1 cellular context compared by ENCODE assay signal in the genomic region with DNA sequence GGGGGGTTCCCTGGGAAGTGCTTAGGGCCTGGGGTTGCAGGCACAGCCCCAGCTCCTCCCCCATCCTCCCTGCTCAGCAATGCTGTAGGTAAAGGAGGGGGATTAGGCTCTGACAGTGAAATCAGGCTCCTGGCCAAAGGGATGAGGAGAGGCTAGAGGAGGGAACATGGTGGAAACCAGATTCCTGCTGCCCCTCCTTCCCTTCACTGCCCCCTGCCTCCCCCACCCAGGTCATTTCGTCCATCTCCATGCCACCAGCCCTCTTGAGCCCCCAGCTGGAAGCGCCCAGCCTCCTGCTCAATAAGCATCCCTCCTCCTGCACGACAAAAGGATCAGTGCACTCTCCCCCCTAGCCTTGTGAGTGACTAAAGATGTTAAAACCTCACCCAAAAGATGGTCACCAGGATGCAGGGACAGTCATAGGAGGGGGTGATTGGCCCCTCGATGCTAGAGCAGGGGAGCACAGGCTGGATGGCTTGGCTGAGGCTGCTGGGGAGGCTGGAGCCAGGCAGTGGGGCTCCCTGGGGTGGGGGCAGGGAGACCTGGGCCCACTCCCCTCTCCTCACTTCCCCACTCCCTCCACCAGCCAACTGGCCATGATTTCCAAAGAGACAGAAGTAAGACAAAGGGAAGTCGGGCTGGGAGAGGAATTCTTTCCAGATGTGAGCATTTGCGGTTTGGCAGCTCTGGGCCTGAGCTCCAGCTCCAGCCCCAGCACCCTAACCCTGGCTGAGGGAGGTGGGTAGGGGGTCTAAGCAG.
TF ChIP-seq lines count a peak whose summit lies in the region.

No MANE protein-coding gene starts in this region.

TF ChIP-seq in HEK293, 187 proteins besides CTCF, POLR2A, EP300 and RAD21 (continued from another document):
- peak; percentile 9 for TF ChIP-seq ZBTB26 (tag by site-specific recombination; optimal IDR thresholded peaks at IDR 0.05)
- no peak for TF ChIP-seq ZNF510 (tag by site-specific recombination; IDR thresholded peaks at IDR 0.05; ENCODE audit: insufficient replicate concordance)
- no peak for TF ChIP-seq IKZF3 (tag by site-specific recombination; IDR thresholded peaks at IDR 0.05)
- peak; percentile 40; the same call in 1 of the 2 replicates for TF ChIP-seq WT1 (tag by site-specific recombination; IDR thresholded peaks at IDR 0.05)
- TF ChIP-seq, protein P1, sequence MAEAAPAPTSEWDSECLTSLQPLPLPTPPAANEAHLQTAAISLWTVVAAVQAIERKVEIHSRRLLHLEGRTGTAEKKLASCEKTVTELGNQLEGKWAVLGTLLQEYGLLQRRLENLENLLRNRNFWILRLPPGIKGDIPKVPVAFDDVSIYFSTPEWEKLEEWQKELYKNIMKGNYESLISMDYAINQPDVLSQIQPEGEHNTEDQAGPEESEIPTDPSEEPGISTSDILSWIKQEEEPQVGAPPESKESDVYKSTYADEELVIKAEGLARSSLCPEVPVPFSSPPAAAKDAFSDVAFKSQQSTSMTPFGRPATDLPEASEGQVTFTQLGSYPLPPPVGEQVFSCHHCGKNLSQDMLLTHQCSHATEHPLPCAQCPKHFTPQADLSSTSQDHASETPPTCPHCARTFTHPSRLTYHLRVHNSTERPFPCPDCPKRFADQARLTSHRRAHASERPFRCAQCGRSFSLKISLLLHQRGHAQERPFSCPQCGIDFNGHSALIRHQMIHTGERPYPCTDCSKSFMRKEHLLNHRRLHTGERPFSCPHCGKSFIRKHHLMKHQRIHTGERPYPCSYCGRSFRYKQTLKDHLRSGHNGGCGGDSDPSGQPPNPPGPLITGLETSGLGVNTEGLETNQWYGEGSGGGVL (tag by site-specific recombination; IDR thresholded peaks at IDR 0.05), result 0 out of 2 replicates have a peak, but pooled peaks have one; percentile 18
- no peak for TF ChIP-seq ZBTB44 (tag by site-specific recombination; IDR thresholded peaks at IDR 0.05)
- no peak for TF ChIP-seq ZNF596 (tag by site-specific recombination; IDR thresholded peaks at IDR 0.05)
- TF ChIP-seq ZNF324 (tag by site-specific recombination; IDR thresholded peaks at IDR 0.05), result no peak
- TF ChIP-seq, protein P2, sequence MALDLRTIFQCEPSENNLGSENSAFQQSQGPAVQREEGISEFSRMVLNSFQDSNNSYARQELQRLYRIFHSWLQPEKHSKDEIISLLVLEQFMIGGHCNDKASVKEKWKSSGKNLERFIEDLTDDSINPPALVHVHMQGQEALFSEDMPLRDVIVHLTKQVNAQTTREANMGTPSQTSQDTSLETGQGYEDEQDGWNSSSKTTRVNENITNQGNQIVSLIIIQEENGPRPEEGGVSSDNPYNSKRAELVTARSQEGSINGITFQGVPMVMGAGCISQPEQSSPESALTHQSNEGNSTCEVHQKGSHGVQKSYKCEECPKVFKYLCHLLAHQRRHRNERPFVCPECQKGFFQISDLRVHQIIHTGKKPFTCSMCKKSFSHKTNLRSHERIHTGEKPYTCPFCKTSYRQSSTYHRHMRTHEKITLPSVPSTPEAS (tag by site-specific recombination; IDR thresholded peaks at IDR 0.05), result no peak
- no peak for TF ChIP-seq ZNF658 (tag by site-specific recombination; IDR thresholded peaks at IDR 0.05)
- peak; percentile 80 for TF ChIP-seq KLF1 (tag by site-specific recombination; IDR thresholded peaks at IDR 0.05)
- no peak for TF ChIP-seq ZNF18 (tag by site-specific recombination; IDR thresholded peaks at IDR 0.05)
- 0 out of 2 replicates have a peak, but pooled peaks have one; percentile 17 for TF ChIP-seq ZNF341 (tag by site-specific recombination; IDR thresholded peaks at IDR 0.05; ENCODE audit: low read depth)
- no peak for TF ChIP-seq ZNF645 (tag by site-specific recombination; IDR thresholded peaks at IDR 0.05)
- no peak for TF ChIP-seq ZNF449 (tag by site-specific recombination; IDR thresholded peaks at IDR 0.05)
- TF ChIP-seq GLI2 (tag by site-specific recombination; IDR thresholded peaks at IDR 0.05; ENCODE audit: borderline replicate concordance, low read depth), result no peak
TF ChIP-seq in HEK293: peak in this region for 7.
